ENCODE assay signal across 20 cellular contexts in genomic region chr18:13077473-13077872, GRCh38.
DNase-seq lines count a peak whose midpoint lies in the region; ATAC-seq, FAIRE-seq and TF ChIP-seq lines count a peak whose summit lies in the region.
"Had no signal": no experiment of that assay in that cellular context is flagged by ENCODE, and none has a peak within 500 bp of the region (broad histone marks: within the 10 kb centered on the region; RNA-seq: fewer than 3 reads in every experiment).

No MANE protein-coding gene starts in this region.

- no peaks in the 10 kb centered on the region for H3K27me3 ChIP-seq in right atrium auricular region
- H3K27me3 ChIP-seq: BLaER1 treated with 17β-estradiol and CSF1 and Interleukin-3, amounts not matched to agents 10 nM and 100 nM had no signal

- TF ChIP-seq CTCF in right atrium auricular region (IDR thresholded peaks at IDR 0.05): no peak

- H3K4me3 ChIP-seq in right atrium auricular region: no peak overlapping the region
- H3K4me3 ChIP-seq: A549; BLaER1 treated with 17β-estradiol and CSF1 and Interleukin-3, amounts not matched to agents 10 nM and 100 nM had no signal

- peak; percentile 20 for FAIRE-seq in urothelium cell line (lab: Jason Lieb, UNC)
- FAIRE-seq: A549, D721Med, G401.6, GM12891, GM19239 had no signal

- H3K27ac ChIP-seq in right atrium auricular region: peak overlapping the region in 1 of 2 donors; percentile 17
- H3K27ac ChIP-seq: 22Rv1; A549; BLaER1 treated with 17β-estradiol and CSF1 and Interleukin-3, amounts not matched to agents 10 nM and 100 nM; C4-2B had no signal

- peaks cover 0 to 7% of the 10 kb centered on the region in 2 donors for H3K4me1 ChIP-seq in right atrium auricular region
- H3K4me1 ChIP-seq: A549; BLaER1 treated with 17β-estradiol and CSF1 and Interleukin-3, amounts not matched to agents 10 nM and 100 nM; Caco-2 had no signal

- H3K9me3 ChIP-seq in right atrium auricular region: peaks cover 0 to 9% of the 10 kb centered on the region in 2 donors
- H3K9me3 ChIP-seq: A549 had no signal

- ATAC-seq in Right ventricle myocardium superior (ENCODE audit: poor library complexity) (peak; percentile 39), left ventricle myocardium superior (peak; percentile 41), Right ventricle myocardium inferior (no peak)
- ATAC-seq: A549; CD8-positive, alpha-beta T cell had no signal

- H3K36me3 ChIP-seq in right atrium auricular region: peaks cover 12% of the 10 kb centered on the region

- intact Hi-C loops in Right ventricle myocardium superior (cut with DNase I): no loop called here
- intact Hi-C loops in left ventricle myocardium superior (cut with micrococcal nuclease): no loop called here
- intact Hi-C loops in Right ventricle myocardium inferior (cut with DNase I): no loop called here

- no peak for DNase-seq in Right ventricle myocardium superior
- no peak for DNase-seq in right atrium auricular region (ENCODE audit: low spot score)
- DNase-seq in left ventricle myocardium superior: no peak
- DNase-seq in Right ventricle myocardium inferior (ENCODE audit: missing footprints): no peak
- no peak for DNase-seq in urothelium cell line (ENCODE audit: low spot score)
- DNase-seq: AML-193; Caco-2; Calu3; CD4-positive, alpha-beta T cell; CD8-positive, alpha-beta T cell; DMS79 treated with DMSO at 0.1 percent for 48 hours; GF-D8 had no signal
